Comparison of ENCODE assay signal across 36 cellular contexts in the genomic region with DNA sequence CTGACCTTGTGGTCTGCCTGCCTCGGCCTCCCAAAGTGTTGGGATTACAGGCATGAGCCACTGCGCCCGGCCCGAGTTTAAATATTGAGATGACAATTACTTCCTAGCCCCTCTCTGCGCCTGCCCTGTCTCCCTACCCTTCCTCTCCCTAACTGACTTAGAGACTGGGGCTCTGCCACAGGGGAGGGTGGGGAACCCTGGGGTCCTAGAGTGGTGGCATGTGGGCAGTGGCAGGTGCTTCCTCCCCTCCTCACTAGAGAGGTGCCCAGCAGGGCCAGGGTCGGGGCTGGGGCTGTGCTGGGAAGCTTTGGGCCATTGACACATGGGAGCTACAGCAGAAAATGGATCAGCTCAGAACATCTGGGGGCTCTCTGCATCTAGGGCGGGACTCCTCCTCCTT. TPM values are rescaled to one million over a fixed set of nuclear protein-coding genes. Genes with fewer than 3 reads are reported as not detected.
"Had no signal": no experiment of that assay in that cellular context is flagged by ENCODE, and none has a peak within 500 bp of the region (broad histone marks: within the 10 kb centered on the region; RNA-seq: fewer than 3 reads in every experiment).

No MANE protein-coding gene starts in this region.

- H3K9me3 ChIP-seq: adrenal gland, MG63 had no signal

- H3K27ac ChIP-seq: adrenal gland, RWPE1, VCaP had no signal

- H3K4me1 ChIP-seq: adrenal gland had no signal

- H3K27me3 ChIP-seq: MG63 had no signal

- H3K36me3 ChIP-seq: adrenal gland, MG63 had no signal

- H3K4me3 ChIP-seq: adrenal gland, MG63 had no signal

- DNase-seq: activated B cell treated with CpG ODN at 0.5 μM for 24 hours; activated CD4-positive, alpha-beta memory T cell treated with anti-CD3 and anti-CD28 coated beads for 36 hours; activated CD4-positive, alpha-beta T cell treated with anti-CD3 and anti-CD28 coated beads for 4 hours; activated CD4-positive, alpha-beta T cell treated with anti-CD3 and anti-CD28 coated beads, Interleukin-2, amount 50 U/mL, for 1 hour; activated CD4-positive, CD25-positive, alpha-beta regulatory T cell treated with anti-CD3 and anti-CD28 coated beads, Interleukin-2, amount 50 U/mL, for 72 hours; activated CD8-positive, alpha-beta memory T cell treated with anti-CD3 and anti-CD28 coated beads, Interleukin-2, amount 50 U/mL, for 4 hours; activated gamma-delta T cell treated with Interleukin-2 at 50 U/mL for 16 hours; activated naive CD4-positive, alpha-beta T cell treated with anti-CD3 and anti-CD28 coated beads for 36 hours; activated T-cell treated with anti-CD3 and anti-CD28 coated beads for 4 hours; activated T-cell treated with anti-CD3 and anti-CD28 coated beads, Interleukin-2, amount 50 U/mL, for 4 hours; adrenal gland; caudate nucleus; Kasumi-1; MG63; NCI-H1048; NCI-H1105 treated with DMSO at 0.1 percent for 48 hours; NCI-H1436 treated with DMSO at 0.1 percent for 48 hours; NCI-H1694 treated with DMSO at 0.1 percent for 48 hours; NCI-H2029; NCI-H510A; NCI-H526; NCI-H748 treated with DMSO at 0.1 percent for 48 hours; NK-92 treated with Interleukin-12 subunit alpha and Interleukin-12 subunit beta, amount 100 ng/mL, for 24 hours; PC-3; SIG-M5; T-cell; T-helper 2 cell; T-helper 9 cell had no signal

- ATAC-seq: activated naive CD4-positive, alpha-beta T cell treated with anti-CD3 and anti-CD28 coated beads, Interleukin-2, amount 50 U/mL, for 72 hours; activated T-cell treated with anti-CD3 and anti-CD28 coated beads, Interleukin-2, amount 50 U/mL, for 4 hours; PC-3; Right ventricle myocardium inferior; SK-N-SH treated with all-trans-retinoic acid at 6 μM for 48 hours; T-cell had no signal

RNA-seq across cellular contexts. Expression of a gene that starts 7.0 kb away (rescaled TPM):
- total RNA-seq: activated CD4-positive, alpha-beta memory T cell treated with anti-CD3 and anti-CD28 coated beads for 36 hours; activated naive CD4-positive, alpha-beta T cell treated with anti-CD3 and anti-CD28 coated beads for 36 hours; bronchial epithelial cell had no signal

RNA-seq across cellular contexts. Expression of a gene that starts 46.7 kb away (rescaled TPM):
- total RNA-seq: activated B cell treated with CpG ODN at 0.5 μM for 24 hours; activated naive CD4-positive, alpha-beta T cell treated with anti-CD3 and anti-CD28 coated beads for 36 hours; activated T-helper 1 cell treated with anti-CD3 and anti-CD28 coated beads, Interleukin-12 subunit alpha, Interleukin-12 subunit beta, Interleukin-2, Interleukin-4 antibody, amounts not matched to agents 30 ng/mL and 10 ng/mL and 1 ng/mL, durations not matched to agents 14 hours and 24 hours and 36 hours; SK-MEL-5 had no signal
